Comparison of ENCODE assay signal across 11 cellular contexts in the genomic region with DNA sequence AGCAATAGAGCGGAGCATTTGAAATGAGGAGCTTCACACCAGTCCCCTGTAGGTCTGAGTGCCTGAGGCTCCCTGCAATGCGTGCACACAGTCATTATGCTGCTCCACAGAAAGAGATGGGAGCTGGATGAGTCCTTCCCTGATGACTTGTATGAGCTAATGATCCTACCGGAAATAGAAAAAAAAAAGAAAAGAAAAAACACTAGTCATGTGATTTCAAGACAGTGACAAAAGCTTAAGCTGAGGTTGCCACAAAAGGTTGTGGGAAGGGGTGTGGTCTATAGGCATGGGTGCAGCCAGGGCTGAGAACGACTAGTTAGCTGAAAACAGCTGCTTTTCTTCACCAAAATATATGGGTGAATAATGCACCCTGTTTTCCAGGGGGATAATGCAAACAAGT.
DNase-seq lines count a peak whose midpoint lies in the region; ATAC-seq, FAIRE-seq and TF ChIP-seq lines count a peak whose summit lies in the region.
"Had no signal": no experiment of that assay in that cellular context is flagged by ENCODE, and none has a peak within 500 bp of the region (broad histone marks: within the 10 kb centered on the region; RNA-seq: fewer than 3 reads in every experiment).

No MANE protein-coding gene starts in this region.

- H3K4ac ChIP-seq in trophoblast cell (ENCODE audit: low read depth, low read length): no peak overlapping the region

- H3K23ac ChIP-seq in trophoblast cell (ENCODE audit: low read length): no peak overlapping the region

- H2AFZ ChIP-seq in keratinocyte (ENCODE audit: control insufficient read depth, low read length) (peak overlapping the region; percentile 71), trophoblast cell (ENCODE audit: insufficient read depth, low read length, poor library complexity) (no peak overlapping the region)

- no peak overlapping the region for H2AK5ac ChIP-seq in trophoblast cell (ENCODE audit: low read length)

- POLR2A ChIA-PET in CD8-positive, alpha-beta T cell (lab: Charles Lee): interaction anchor here (0.7 to 3.2 kb wide), 7 partner anchors 11 to 300 kb away, joined by 3 to 12 read pairs (median 5); a partner anchor contains a TSS

- no peak for FAIRE-seq in keratinocyte (lab: Jason Lieb, UNC)
- FAIRE-seq: GM18507 had no signal

- H3K79me2 ChIP-seq in keratinocyte (ENCODE audit: control insufficient read depth, insufficient read depth, low read length) (no peaks in the 10 kb centered on the region), trophoblast cell (ENCODE audit: control insufficient read depth, insufficient read depth, low read length, poor library complexity) (no peaks in the 10 kb centered on the region)

- no peaks in the 10 kb centered on the region for H4K20me1 ChIP-seq in keratinocyte (ENCODE audit: control insufficient read depth, extremely low read depth, insufficient read depth, low read length)

- peak overlapping the region; percentile 87 for H3K27ac Mint-ChIP-seq in CD8-positive, alpha-beta T cell
- peak overlapping the region; percentile 91 for H3K27ac Mint-ChIP-seq in activated T-helper 1 cell treated with anti-CD3 and anti-CD28 coated beads, Interleukin-12 subunit alpha, Interleukin-12 subunit beta, Interleukin-2, Interleukin-4 antibody, amounts not matched to agents 30 ng/mL and 10 ng/mL and 1 ng/mL, durations not matched to agents 14 hours and 24 hours and 36 hours
- no peak overlapping the region for H3K27ac Mint-ChIP-seq in stimulated activated memory B cell treated with anti-CD40 and anti-IgM and Interleukin-4, amounts not matched to agents 10 μg/mL and 1 μg/mL and 100 μg/mL, for 72 hours

- peak overlapping the region; percentile 24 for H3K27ac ChIP-seq in CD8-positive, alpha-beta T cell (ENCODE audit: low read depth, low read length)
- H3K27ac ChIP-seq in keratinocyte (ENCODE audit: control insufficient read depth, insufficient read depth, low read length) (peak overlapping the region; percentile 86), adrenal gland (no peak overlapping the region), trophoblast cell (ENCODE audit: low read depth, low read length) (no peak overlapping the region)
- H3K27ac ChIP-seq: gastrocnemius medialis, left ventricle myocardium inferior had no signal

- H3K4me3 ChIP-seq in CD8-positive, alpha-beta T cell (ENCODE audit: low read depth, low read length): peak overlapping the region; percentile 29
- H3K4me3 ChIP-seq in keratinocyte (ENCODE audit: control insufficient read depth in 2 of 3, extremely low read depth in 1 of 3, insufficient read depth in 2 of 3, low read depth in 1 of 3, low read length in 3 of 3): no peak overlapping the region
- H3K4me3 ChIP-seq in adrenal gland: no peak overlapping the region
- no peak overlapping the region for H3K4me3 ChIP-seq in trophoblast cell (ENCODE audit: low read depth, low read length)
- H3K4me3 ChIP-seq: gastrocnemius medialis, left ventricle myocardium inferior had no signal

- H3K9me1 ChIP-seq in keratinocyte (ENCODE audit: control insufficient read depth, extremely low read depth, insufficient read depth, low read length): no peaks in the 10 kb centered on the region

- no peak overlapping the region for H2BK5ac ChIP-seq in trophoblast cell (ENCODE audit: low read depth, low read length, poor library complexity)

- H3K18ac ChIP-seq in trophoblast cell (ENCODE audit: low read length): no peak overlapping the region

- no peaks in the 10 kb centered on the region for H3K27me3 Mint-ChIP-seq in CD8-positive, alpha-beta T cell (ENCODE audit: low read depth)
- no peaks in the 10 kb centered on the region for H3K27me3 Mint-ChIP-seq in activated T-helper 1 cell treated with anti-CD3 and anti-CD28 coated beads, Interleukin-12 subunit alpha, Interleukin-12 subunit beta, Interleukin-2, Interleukin-4 antibody, amounts not matched to agents 30 ng/mL and 10 ng/mL and 1 ng/mL, durations not matched to agents 14 hours and 24 hours and 36 hours (ENCODE audit: insufficient read depth)
- H3K27me3 Mint-ChIP-seq in stimulated activated memory B cell treated with anti-CD40 and anti-IgM and Interleukin-4, amounts not matched to agents 10 μg/mL and 1 μg/mL and 100 μg/mL, for 72 hours: no peaks in the 10 kb centered on the region

- DNase-seq in CD8-positive, alpha-beta T cell: peak; percentile 8 to 78 (median 33)
- DNase-seq in NCI-H69 (lab: John Stamatoyannopoulos, UW): peak; percentile 46
- peak; percentile 61 for DNase-seq in activated T-helper 1 cell treated with anti-CD3 and anti-CD28 coated beads, Interleukin-12 subunit alpha, Interleukin-12 subunit beta, Interleukin-2, Interleukin-4 antibody, amounts not matched to agents 30 ng/mL and 10 ng/mL and 1 ng/mL, durations not matched to agents 14 hours and 24 hours and 36 hours (ENCODE audit: low spot score)
- peak; percentile 54 for DNase-seq in keratinocyte (ENCODE audit: low read depth, low spot score)
- no peak for DNase-seq in adrenal gland
- DNase-seq in trophoblast cell: no peak
- DNase-seq: gastrocnemius medialis, left ventricle myocardium inferior had no signal

- H3K9me3 ChIP-seq in CD8-positive, alpha-beta T cell (ENCODE audit: low read length): no peaks in the 10 kb centered on the region
- H3K9me3 ChIP-seq in keratinocyte (ENCODE audit: control insufficient read depth, low read depth, low read length) (no peaks in the 10 kb centered on the region), adrenal gland (replicated peaks in 1 of 3) (no peaks in the 10 kb centered on the region), trophoblast cell (ENCODE audit: insufficient read depth, low read depth, low read length) (peaks cover 2% of the 10 kb centered on the region)
- H3K9me3 ChIP-seq: gastrocnemius medialis, left ventricle myocardium inferior had no signal

- H3K4me3 Mint-ChIP-seq in CD8-positive, alpha-beta T cell: peak overlapping the region; percentile 69
- H3K4me3 Mint-ChIP-seq in activated T-helper 1 cell treated with anti-CD3 and anti-CD28 coated beads, Interleukin-12 subunit alpha, Interleukin-12 subunit beta, Interleukin-2, Interleukin-4 antibody, amounts not matched to agents 30 ng/mL and 10 ng/mL and 1 ng/mL, durations not matched to agents 14 hours and 24 hours and 36 hours: peak overlapping the region; percentile 71
- H3K4me3 Mint-ChIP-seq in stimulated activated memory B cell treated with anti-CD40 and anti-IgM and Interleukin-4, amounts not matched to agents 10 μg/mL and 1 μg/mL and 100 μg/mL, for 72 hours: no peak overlapping the region

- TF ChIP-seq POLR2A in adrenal gland (IDR thresholded peaks at IDR 0.05): no peak

- no peaks in the 10 kb centered on the region for H3K36me3 ChIP-seq in CD8-positive, alpha-beta T cell (ENCODE audit: insufficient read depth, low read length)
- H3K36me3 ChIP-seq in keratinocyte (ENCODE audit: control insufficient read depth in 2 of 2, extremely low read depth in 1 of 2, insufficient read depth in 2 of 2, low read length in 2 of 2) (no peaks in the 10 kb centered on the region), adrenal gland (replicated peaks in 1 of 2) (no peaks in the 10 kb centered on the region), trophoblast cell (ENCODE audit: control insufficient read depth in 1 of 2, insufficient read depth in 2 of 2, low read length in 2 of 2) (no peaks in the 10 kb centered on the region)
- H3K36me3 ChIP-seq: gastrocnemius medialis, left ventricle myocardium inferior had no signal

- no peaks in the 10 kb centered on the region for H3K36me3 Mint-ChIP-seq in CD8-positive, alpha-beta T cell
- peaks cover 32% of the 10 kb centered on the region for H3K36me3 Mint-ChIP-seq in activated T-helper 1 cell treated with anti-CD3 and anti-CD28 coated beads, Interleukin-12 subunit alpha, Interleukin-12 subunit beta, Interleukin-2, Interleukin-4 antibody, amounts not matched to agents 30 ng/mL and 10 ng/mL and 1 ng/mL, durations not matched to agents 14 hours and 24 hours and 36 hours (ENCODE audit: low read depth)
- H3K36me3 Mint-ChIP-seq in stimulated activated memory B cell treated with anti-CD40 and anti-IgM and Interleukin-4, amounts not matched to agents 10 μg/mL and 1 μg/mL and 100 μg/mL, for 72 hours: no peaks in the 10 kb centered on the region

- no peak overlapping the region for H4K12ac ChIP-seq in trophoblast cell (ENCODE audit: low read depth, low read length)

- intact Hi-C loops in CD8-positive, alpha-beta T cell (cut with DNase I, micrococcal nuclease): loop anchor here (1.0 to 5.0 kb wide), 3 partner anchors 12 to 301 kb away; a partner anchor contains a TSS
- intact Hi-C loops in activated T-helper 1 cell treated with anti-CD3 and anti-CD28 coated beads, Interleukin-12 subunit alpha, Interleukin-12 subunit beta, Interleukin-2, Interleukin-4 antibody, amounts not matched to agents 30 ng/mL and 10 ng/mL and 1 ng/mL, durations not matched to agents 14 hours and 24 hours and 36 hours (cut with micrococcal nuclease): loop anchor here (1.0 to 5.0 kb wide), 9 partner anchors 7 to 1916 kb away; a partner anchor contains a TSS
- intact Hi-C loops in adrenal gland (cut with DNase I): no loop called here

- no peaks in the 10 kb centered on the region for H3K79me1 ChIP-seq in trophoblast cell (ENCODE audit: low read length)

- no peaks in the 10 kb centered on the region for H3K9me3 Mint-ChIP-seq in CD8-positive, alpha-beta T cell
- H3K9me3 Mint-ChIP-seq in activated T-helper 1 cell treated with anti-CD3 and anti-CD28 coated beads, Interleukin-12 subunit alpha, Interleukin-12 subunit beta, Interleukin-2, Interleukin-4 antibody, amounts not matched to agents 30 ng/mL and 10 ng/mL and 1 ng/mL, durations not matched to agents 14 hours and 24 hours and 36 hours: peaks cover 6% of the 10 kb centered on the region
- H3K9me3 Mint-ChIP-seq in stimulated activated memory B cell treated with anti-CD40 and anti-IgM and Interleukin-4, amounts not matched to agents 10 μg/mL and 1 μg/mL and 100 μg/mL, for 72 hours: no peaks in the 10 kb centered on the region

- H4K91ac ChIP-seq in trophoblast cell (ENCODE audit: low read depth, low read length): no peak overlapping the region

- CTCF ChIA-PET in CD8-positive, alpha-beta T cell (lab: Charles Lee): interaction anchor here (0.8 to 1.6 kb wide), 7 partner anchors 11 to 563 kb away, joined by 3 to 7 read pairs (median 3); a partner anchor contains a TSS

- WGBS in adrenal gland, 4 donors: 69 to 81% (median 71%) methylated on average over 4 of the region's 4 CpGs
- WGBS in trophoblast cell (ENCODE audit: extremely low coverage, insufficient coverage, insufficient read length): no CpG with 5 or more reads among the region's 4 CpGs

- no peak overlapping the region for H3K14ac ChIP-seq in trophoblast cell (ENCODE audit: low read length)

- H4K8ac ChIP-seq in trophoblast cell (ENCODE audit: low read depth, low read length): no peak overlapping the region

- H3K4me2 ChIP-seq in keratinocyte (ENCODE audit: control insufficient read depth, extremely low read depth, insufficient read depth, low read depth, low read length) (peak overlapping the region; percentile 75), trophoblast cell (ENCODE audit: low read length) (no peak overlapping the region)

- TF ChIP-seq CTCF in CD8-positive, alpha-beta T cell (IDR thresholded peaks at IDR 0.05): no peak
- TF ChIP-seq CTCF in keratinocyte (optimal IDR thresholded peaks at IDR 0.05 in 1 of 3, IDR thresholded peaks at IDR 0.05 in 1 of 3, conservative IDR thresholded peaks at IDR 0.05 in 1 of 3; ENCODE audit: extremely low read depth in 1 of 3, insufficient read depth in 2 of 3, low read length in 3 of 3): no peak
- TF ChIP-seq CTCF in adrenal gland (IDR thresholded peaks at IDR 0.05): no peak

- peaks cover 76% of the 10 kb centered on the region for H3K4me1 Mint-ChIP-seq in CD8-positive, alpha-beta T cell (ENCODE audit: low read depth)
- peaks cover 80% of the 10 kb centered on the region for H3K4me1 Mint-ChIP-seq in activated T-helper 1 cell treated with anti-CD3 and anti-CD28 coated beads, Interleukin-12 subunit alpha, Interleukin-12 subunit beta, Interleukin-2, Interleukin-4 antibody, amounts not matched to agents 30 ng/mL and 10 ng/mL and 1 ng/mL, durations not matched to agents 14 hours and 24 hours and 36 hours (ENCODE audit: low read depth)
- no peaks in the 10 kb centered on the region for H3K4me1 Mint-ChIP-seq in stimulated activated memory B cell treated with anti-CD40 and anti-IgM and Interleukin-4, amounts not matched to agents 10 μg/mL and 1 μg/mL and 100 μg/mL, for 72 hours

- H2BK12ac ChIP-seq in trophoblast cell (ENCODE audit: low read length): no peak overlapping the region

- H2BK120ac ChIP-seq in trophoblast cell (ENCODE audit: insufficient read depth, low read length, poor library complexity): no peak overlapping the region

- no peaks in the 10 kb centered on the region for H3K27me3 ChIP-seq in CD8-positive, alpha-beta T cell (ENCODE audit: insufficient read depth, low read length)
- no peaks in the 10 kb centered on the region for H3K27me3 ChIP-seq in keratinocyte (ENCODE audit: control insufficient read depth, extremely low read depth, insufficient read depth, low read length)
- H3K27me3 ChIP-seq in adrenal gland: no peaks in the 10 kb centered on the region
- no peaks in the 10 kb centered on the region for H3K27me3 ChIP-seq in trophoblast cell (ENCODE audit: insufficient read depth, low read length)
- H3K27me3 ChIP-seq: gastrocnemius medialis had no signal

- peak overlapping the region; percentile 4 for H3K9ac ChIP-seq in keratinocyte (ENCODE audit: control insufficient read depth, extremely low read depth, insufficient read depth, low read length)
- H3K9ac ChIP-seq in trophoblast cell (ENCODE audit: low read length): no peak overlapping the region

- peaks cover 45% of the 10 kb centered on the region for H3K4me1 ChIP-seq in CD8-positive, alpha-beta T cell (ENCODE audit: insufficient read depth, low read length)
- H3K4me1 ChIP-seq in keratinocyte (ENCODE audit: control insufficient read depth, extremely low read depth, insufficient read depth, low read length) (peaks cover 36% of the 10 kb centered on the region), adrenal gland (replicated peaks in 1 of 2) (no peaks in the 10 kb centered on the region), trophoblast cell (ENCODE audit: control insufficient read depth in 1 of 2, insufficient read depth in 2 of 2, low read length in 2 of 2) (no peaks in the 10 kb centered on the region)
- H3K4me1 ChIP-seq: gastrocnemius medialis, left ventricle myocardium inferior had no signal

- dilution Hi-C loops in keratinocyte (cut with MboI; ENCODE audit: extremely low pct_ligation_motif_present, low sequenced_read_pairs): no loop called here

- ATAC-seq in CD8-positive, alpha-beta T cell: peak; percentile 88
- ATAC-seq in stimulated activated memory B cell treated with anti-CD40 and anti-IgM and Interleukin-4, amounts not matched to agents 10 μg/mL and 1 μg/mL and 100 μg/mL, for 72 hours: no peak
- ATAC-seq in GM21423 (IDR thresholded peaks at IDR 0.05; ENCODE audit: unreplicated experiment): no peak
- ATAC-seq: gastrocnemius medialis had no signal

Comparison
In these comparisons a context has a peak if more than half of its experiments do, and no peak if none do; other contexts are left out.
1. DNase-seq: peak in CD8-positive, alpha-beta T cell (7 of 7), NCI-H69 (single experiment), activated T-helper 1 cell treated with anti-CD3 and anti-CD28 coated beads, Interleukin-12 subunit alpha, Interleukin-12 subunit beta, Interleukin-2, Interleukin-4 antibody, amounts not matched to agents 30 ng/mL and 10 ng/mL and 1 ng/mL, durations not matched to agents 14 hours and 24 hours and 36 hours (single experiment) and keratinocyte (single experiment); none in adrenal gland (0 of 7) and trophoblast cell (0 of 2).
2. H3K27ac ChIP-seq: peak in CD8-positive, alpha-beta T cell (single experiment) and keratinocyte (single experiment); none in adrenal gland (0 of 5) and trophoblast cell (single experiment).
3. intact Hi-C loops: an anchor here in CD8-positive, alpha-beta T cell (1.0 to 5.0 kb wide) and activated T-helper 1 cell treated with anti-CD3 and anti-CD28 coated beads, Interleukin-12 subunit alpha, Interleukin-12 subunit beta, Interleukin-2, Interleukin-4 antibody, amounts not matched to agents 30 ng/mL and 10 ng/mL and 1 ng/mL, durations not matched to agents 14 hours and 24 hours and 36 hours (1.0 to 5.0 kb wide); none called in adrenal gland.